Comparison of ENCODE assay signal across 17 cellular contexts in the genomic region with DNA sequence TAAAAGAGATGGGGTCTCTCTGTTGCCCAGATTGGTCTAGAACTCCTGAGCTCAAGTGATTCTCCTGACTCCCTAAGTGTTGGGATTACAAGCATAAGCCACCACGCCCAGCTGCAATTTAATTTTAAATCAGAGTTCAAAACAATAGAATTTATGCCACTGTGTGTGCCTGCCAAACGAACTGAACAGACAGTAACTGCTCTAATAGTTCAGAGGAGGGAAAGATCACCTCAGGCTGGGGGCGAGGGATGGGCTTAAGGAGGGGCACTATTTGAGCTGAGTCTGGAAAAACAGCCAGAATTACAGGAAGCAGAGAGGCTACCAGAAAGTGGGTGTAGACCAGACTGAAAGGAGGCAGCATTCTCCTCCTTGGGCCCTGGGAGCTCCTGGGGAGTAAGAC. TPM values are rescaled to one million over a fixed set of nuclear protein-coding genes. Genes with fewer than 3 reads are reported as not detected.
"Had no signal": no experiment of that assay in that cellular context is flagged by ENCODE, and none has a peak within 500 bp of the region (broad histone marks: within the 10 kb centered on the region; RNA-seq: fewer than 3 reads in every experiment).

No MANE protein-coding gene starts in this region.

- H3K27me3 Mint-ChIP-seq: activated naive CD8-positive, alpha-beta T cell treated with anti-CD3 and anti-CD28 coated beads, Interleukin-2, amount 10 ng/mL, durations not matched to agents 7 days and 5 days; type B pancreatic cell had no signal

- H3K4me3 ChIP-seq: dorsolateral prefrontal cortex, heart right ventricle had no signal

- H3K27ac ChIP-seq: dorsolateral prefrontal cortex, heart right ventricle had no signal

- ATAC-seq: heart right ventricle, left ventricle myocardium superior, sciatic nerve had no signal

- H3K27ac Mint-ChIP-seq: type B pancreatic cell had no signal

- H3K4me3 Mint-ChIP-seq: activated naive CD8-positive, alpha-beta T cell treated with anti-CD3 and anti-CD28 coated beads, Interleukin-2, amount 10 ng/mL, durations not matched to agents 7 days and 5 days; neural crest cell; type B pancreatic cell had no signal

- DNase-seq: activated naive CD8-positive, alpha-beta T cell treated with anti-CD3 and anti-CD28 coated beads, Interleukin-2, amount 10 ng/mL, durations not matched to agents 7 days and 5 days; aorta; dorsolateral prefrontal cortex; heart right ventricle; kidney; left ventricle myocardium superior; mesenchymal stem cell; stimulated activated CD4-positive, alpha-beta T cell treated with anti-CD3 and anti-CD28 coated beads, Interleukin-2, amount 100 ng/mL, for 24 hours; stimulated activated naive CD4-positive, alpha-beta T cell; substantia nigra had no signal

- H3K9me3 ChIP-seq: heart right ventricle had no signal

- H3K4me1 Mint-ChIP-seq: neural crest cell had no signal

- H3K27me3 ChIP-seq: dorsolateral prefrontal cortex, heart right ventricle had no signal

- H3K9me3 Mint-ChIP-seq: activated naive CD8-positive, alpha-beta T cell treated with anti-CD3 and anti-CD28 coated beads, Interleukin-2, amount 10 ng/mL, durations not matched to agents 7 days and 5 days; neural crest cell; type B pancreatic cell had no signal

RNA-seq across cellular contexts. Expression of a gene that starts 14.1 kb away (rescaled TPM):
- total RNA-seq: frontal cortex had no signal

RNA-seq across cellular contexts. Expression of a gene that starts 59.1 kb away (rescaled TPM):
- total RNA-seq: activated naive CD8-positive, alpha-beta T cell treated with anti-CD3 and anti-CD28 coated beads, Interleukin-2, amount 10 ng/mL, durations not matched to agents 7 days and 5 days; bronchial epithelial cell; frontal cortex; osteocyte; pulmonary artery endothelial cell had no signal
